ENCODE assay signal across 8 cellular contexts in the genomic region with DNA sequence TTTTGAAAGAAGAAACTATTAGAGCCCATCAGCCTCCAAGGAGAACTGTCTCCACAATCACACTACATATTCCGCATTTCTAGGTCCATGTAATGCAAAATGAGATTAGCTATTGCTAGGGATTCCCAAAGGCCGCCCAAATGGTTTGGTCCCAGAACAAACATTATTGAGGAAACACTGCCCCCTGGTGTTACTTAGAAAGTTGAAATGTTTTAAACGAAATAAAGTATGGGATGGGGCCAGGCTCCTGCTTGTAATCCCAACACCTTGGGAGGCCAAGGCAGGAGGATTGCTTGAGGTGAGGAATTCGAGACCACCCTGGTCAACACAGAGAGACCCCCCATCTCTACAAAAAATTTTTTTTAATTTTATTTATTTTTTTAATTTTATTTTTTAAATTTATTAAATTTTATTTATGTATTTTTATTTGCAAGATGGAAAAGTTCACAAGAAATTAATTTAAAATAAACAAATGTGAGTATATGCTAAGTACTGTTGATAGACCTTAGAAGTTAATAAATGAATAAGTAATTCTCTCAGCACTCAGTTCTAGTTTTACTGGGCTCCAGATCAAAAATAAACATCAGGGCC. TPM values are rescaled to one million over a fixed set of nuclear protein-coding genes. Genes with fewer than 3 reads are reported as not detected.
DNase-seq lines count a peak whose midpoint lies in the region; ATAC-seq and TF ChIP-seq lines count a peak whose summit lies in the region.

No MANE protein-coding gene starts in this region.

- TF ChIP-seq CTCF in AG04450 (IDR thresholded peaks at IDR 0.05; ENCODE audit: low read depth, low read length) (peak; percentile 58), GM12864 (IDR thresholded peaks at IDR 0.05; ENCODE audit: low read depth, low read length, missing control alignments) (peak; percentile 47), mucosa of descending colon (IDR thresholded peaks at IDR 0.05) (no peak)

- peaks cover 5% of the 10 kb centered on the region for H3K4me1 ChIP-seq in mucosa of descending colon (ENCODE audit: low read depth)

- intact Hi-C loops in mucosa of descending colon (cut with DNase I, micrococcal nuclease) = loop anchor here (10.0 kb wide), 2 partner anchors 100 to 120 kb away; no protein-coding TSS in a partner anchor

- no peaks in the 10 kb centered on the region for H3K9me3 ChIP-seq in AG04450 (ENCODE audit: control insufficient read depth, insufficient read depth, low read length)
- H3K9me3 ChIP-seq in mucosa of descending colon = no peaks in the 10 kb centered on the region

- H3K27me3 ChIP-seq in AG04450 (ENCODE audit: control insufficient read depth, insufficient read depth, low read length) = no peaks in the 10 kb centered on the region

- CTCF ChIA-PET in AG04450 (lab: Charles Lee) = interaction anchor here (0.6 to 13.1 kb wide), 43 partner anchors 9 to 280 kb away, joined by 3 to 250 read pairs (median 5); a partner anchor contains a TSS

- no peak overlapping the region for H3K27ac ChIP-seq in AG04450 (ENCODE audit: low read depth, low read length)

- DNase-seq in AG04450 (ENCODE audit: low read depth, low spot score) (peak; percentile 34), GM12864 (ENCODE audit: low read depth) (no peak), NCI-H1694 treated with DMSO at 0.1 percent for 48 hours (lab: John Stamatoyannopoulos, UW) (peak; percentile 88), SW 1271 (lab: John Stamatoyannopoulos, UW) (peak; percentile 25 to 69), epidermal melanocyte (ENCODE audit: insufficient read length, low spot score) (peak; percentile 66), mucosa of descending colon (peak in 1 of 3 donors; percentile 75)

- ATAC-seq in mucosa of descending colon (peak; percentile 85), HG02642 (IDR thresholded peaks at IDR 0.05; ENCODE audit: poor library complexity, unreplicated experiment) (no peak), GM21825 (IDR thresholded peaks at IDR 0.05; ENCODE audit: unreplicated experiment) (no peak)

- no peak overlapping the region for H3K4me3 ChIP-seq in AG04450 (ENCODE audit: low read depth, low read length)
- H3K4me3 ChIP-seq in GM12864 (ENCODE audit: low read depth, low read length) = no peak overlapping the region
- H3K4me3 ChIP-seq in mucosa of descending colon = no peak overlapping the region

- H3K36me3 ChIP-seq in mucosa of descending colon (ENCODE audit: low read depth) = no peaks in the 10 kb centered on the region

- POLR2A ChIA-PET in AG04450 (lab: Yijun Ruan, JAX) = interaction anchor here (1.0 kb wide), 1 partner anchor 35 kb away, joined by 4 read pairs; no protein-coding TSS in a partner anchor

RNA-seq across cellular contexts. Expression of a gene that starts 5.5 kb away (rescaled TPM):
- 21.9 and 22.9 TPM in 2 replicates for polyA plus RNA-seq in AG04450 (2011; rRNA removed)
- 28.4 and 31.9 TPM in 2 replicates for polyA minus RNA-seq in AG04450 (2011; rRNA and poly(A)+ RNA removed)
- 10 to 100 TPM; 31.9 to 63.6 (median 41.7) TPM for total RNA-seq in mucosa of descending colon

RNA-seq across cellular contexts. Expression of a gene that starts 14.7 kb away (rescaled TPM):
- 0.26 and 0.53 TPM in 2 replicates for polyA plus RNA-seq in AG04450 (2011; rRNA removed)
- polyA minus RNA-seq in AG04450 (2011; rRNA and poly(A)+ RNA removed) = 0.70 and 0.78 TPM in 2 replicates
- 10 to 100 TPM in 1 of 3 donors, 1 to 10 TPM in 2; 5.8 to 13.6 (median 7.6) TPM for total RNA-seq in mucosa of descending colon

RNA-seq across cellular contexts. Expression of a gene that starts 21.6 kb away (rescaled TPM):
- polyA plus RNA-seq in AG04450 (2011; rRNA removed) = 28.0 and 29.9 TPM in 2 replicates
- polyA minus RNA-seq in AG04450 (2011; rRNA and poly(A)+ RNA removed) = 12.5 and 17.9 TPM in 2 replicates
- total RNA-seq in mucosa of descending colon = 100 to 1,000 TPM in 2 of 3 donors, 10 to 100 TPM in 1; 90.4 to 138 (median 110) TPM

RNA-seq across cellular contexts. Expression of a gene that starts 22.9 kb away (rescaled TPM):
- 71.7 and 78.7 TPM in 2 replicates for polyA plus RNA-seq in AG04450 (2011; rRNA removed)
- polyA minus RNA-seq in AG04450 (2011; rRNA and poly(A)+ RNA removed) = 97.0 and 122 TPM in 2 replicates
- 100 to 1,000 TPM; 110 to 159 (median 110) TPM for total RNA-seq in mucosa of descending colon

RNA-seq across cellular contexts. Expression of a gene that starts 51.4 kb away (rescaled TPM):
- 24.5 and 29.6 TPM in 2 replicates for polyA plus RNA-seq in AG04450 (2011; rRNA removed)
- polyA minus RNA-seq in AG04450 (2011; rRNA and poly(A)+ RNA removed) = 18.3 and 33.2 TPM in 2 replicates
- 10 to 100 TPM; 59.6 to 88.5 (median 66.0) TPM for total RNA-seq in mucosa of descending colon
